Comparison of ENCODE assay signal across 1 cellular context in the genomic region with DNA sequence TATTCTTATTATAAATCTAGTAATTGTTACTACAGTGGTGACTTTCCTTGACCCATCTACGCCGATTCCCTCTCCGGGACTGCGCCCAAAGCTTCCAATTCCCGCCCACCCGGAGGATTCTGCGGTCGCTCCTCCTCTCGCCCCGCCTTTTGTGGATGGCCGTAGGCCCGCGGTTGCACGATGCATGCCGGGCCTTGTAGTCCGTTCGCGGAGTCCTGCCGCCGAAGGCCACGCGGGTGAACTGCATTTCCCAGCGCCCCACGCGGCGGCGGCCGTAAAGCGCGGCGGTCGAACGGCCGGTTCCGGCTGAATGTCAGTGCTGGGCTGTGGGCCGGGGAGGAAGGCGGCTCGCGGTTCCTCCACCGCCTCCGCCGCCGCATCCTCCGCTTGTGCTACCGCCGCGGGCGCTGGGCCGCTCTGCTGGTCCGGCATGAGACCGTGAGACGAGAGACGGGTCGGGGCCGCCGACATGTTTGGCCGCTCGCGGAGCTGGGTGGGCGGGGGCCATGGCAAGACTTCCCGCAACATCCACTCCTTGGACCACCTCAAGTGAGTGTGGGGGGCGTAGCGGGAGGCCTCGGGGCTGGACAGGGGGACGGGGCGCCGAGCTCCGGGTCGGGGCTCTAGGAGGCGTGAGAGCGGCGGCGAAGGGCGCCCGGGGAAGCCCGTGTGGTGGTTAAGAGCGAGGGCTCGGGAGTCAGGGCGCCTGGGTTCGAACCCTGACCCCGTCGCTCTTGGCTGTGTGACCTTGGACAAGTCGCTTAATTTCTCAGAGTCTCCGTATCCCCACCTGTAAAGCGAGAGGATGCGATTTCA.
TF ChIP-seq lines count a peak whose summit lies in the region.

A gene with protein sequence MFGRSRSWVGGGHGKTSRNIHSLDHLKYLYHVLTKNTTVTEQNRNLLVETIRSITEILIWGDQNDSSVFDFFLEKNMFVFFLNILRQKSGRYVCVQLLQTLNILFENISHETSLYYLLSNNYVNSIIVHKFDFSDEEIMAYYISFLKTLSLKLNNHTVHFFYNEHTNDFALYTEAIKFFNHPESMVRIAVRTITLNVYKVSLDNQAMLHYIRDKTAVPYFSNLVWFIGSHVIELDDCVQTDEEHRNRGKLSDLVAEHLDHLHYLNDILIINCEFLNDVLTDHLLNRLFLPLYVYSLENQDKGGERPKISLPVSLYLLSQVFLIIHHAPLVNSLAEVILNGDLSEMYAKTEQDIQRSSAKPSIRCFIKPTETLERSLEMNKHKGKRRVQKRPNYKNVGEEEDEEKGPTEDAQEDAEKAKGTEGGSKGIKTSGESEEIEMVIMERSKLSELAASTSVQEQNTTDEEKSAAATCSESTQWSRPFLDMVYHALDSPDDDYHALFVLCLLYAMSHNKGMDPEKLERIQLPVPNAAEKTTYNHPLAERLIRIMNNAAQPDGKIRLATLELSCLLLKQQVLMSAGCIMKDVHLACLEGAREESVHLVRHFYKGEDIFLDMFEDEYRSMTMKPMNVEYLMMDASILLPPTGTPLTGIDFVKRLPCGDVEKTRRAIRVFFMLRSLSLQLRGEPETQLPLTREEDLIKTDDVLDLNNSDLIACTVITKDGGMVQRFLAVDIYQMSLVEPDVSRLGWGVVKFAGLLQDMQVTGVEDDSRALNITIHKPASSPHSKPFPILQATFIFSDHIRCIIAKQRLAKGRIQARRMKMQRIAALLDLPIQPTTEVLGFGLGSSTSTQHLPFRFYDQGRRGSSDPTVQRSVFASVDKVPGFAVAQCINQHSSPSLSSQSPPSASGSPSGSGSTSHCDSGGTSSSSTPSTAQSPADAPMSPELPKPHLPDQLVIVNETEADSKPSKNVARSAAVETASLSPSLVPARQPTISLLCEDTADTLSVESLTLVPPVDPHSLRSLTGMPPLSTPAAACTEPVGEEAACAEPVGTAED (plus strand): TSS at position 316 of the 816 bp plus-strand sequence. CDS start 154 bp downstream, at position 470.

TF ChIP-seq in HEK293, 187 proteins besides CTCF, POLR2A, EP300 and RAD21 (continued from another document and continues in another):
- TF ChIP-seq, protein P1, sequence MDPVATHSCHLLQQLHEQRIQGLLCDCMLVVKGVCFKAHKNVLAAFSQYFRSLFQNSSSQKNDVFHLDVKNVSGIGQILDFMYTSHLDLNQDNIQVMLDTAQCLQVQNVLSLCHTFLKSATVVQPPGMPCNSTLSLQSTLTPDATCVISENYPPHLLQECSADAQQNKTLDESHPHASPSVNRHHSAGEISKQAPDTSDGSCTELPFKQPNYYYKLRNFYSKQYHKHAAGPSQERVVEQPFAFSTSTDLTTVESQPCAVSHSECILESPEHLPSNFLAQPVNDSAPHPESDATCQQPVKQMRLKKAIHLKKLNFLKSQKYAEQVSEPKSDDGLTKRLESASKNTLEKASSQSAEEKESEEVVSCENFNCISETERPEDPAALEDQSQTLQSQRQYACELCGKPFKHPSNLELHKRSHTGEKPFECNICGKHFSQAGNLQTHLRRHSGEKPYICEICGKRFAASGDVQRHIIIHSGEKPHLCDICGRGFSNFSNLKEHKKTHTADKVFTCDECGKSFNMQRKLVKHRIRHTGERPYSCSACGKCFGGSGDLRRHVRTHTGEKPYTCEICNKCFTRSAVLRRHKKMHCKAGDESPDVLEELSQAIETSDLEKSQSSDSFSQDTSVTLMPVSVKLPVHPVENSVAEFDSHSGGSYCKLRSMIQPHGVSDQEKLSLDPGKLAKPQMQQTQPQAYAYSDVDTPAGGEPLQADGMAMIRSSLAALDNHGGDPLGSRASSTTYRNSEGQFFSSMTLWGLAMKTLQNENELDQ (tag by site-specific recombination; IDR thresholded peaks at IDR 0.05; ENCODE audit: low read depth), result no peak
- TF ChIP-seq ZNF707 (tag by site-specific recombination; IDR thresholded peaks at IDR 0.05) (no peak), ZNF366 (tag by site-specific recombination; conservative IDR thresholded peaks at IDR 0.05) (no peak), KLF16 (tag by site-specific recombination; IDR thresholded peaks at IDR 0.05) (peak; percentile 78), ZNF529 (tag by site-specific recombination; IDR thresholded peaks at IDR 0.05; ENCODE audit: insufficient replicate concordance) (no peak), ZNF623 (tag by site-specific recombination; IDR thresholded peaks at IDR 0.05) (no peak), ZNF670 (tag by site-specific recombination; IDR thresholded peaks at IDR 0.05; ENCODE audit: low read depth) (no peak), MZF1 (tag by site-specific recombination; IDR thresholded peaks at IDR 0.05; ENCODE audit: borderline replicate concordance) (no peak), ZNF610 (tag by site-specific recombination; IDR thresholded peaks at IDR 0.05; ENCODE audit: borderline replicate concordance) (peak; percentile 29; the same call in 1 of the 2 replicates), ZNF596 (tag by site-specific recombination; IDR thresholded peaks at IDR 0.05) (no peak), ZNF354C (tag by site-specific recombination; IDR thresholded peaks at IDR 0.05; ENCODE audit: borderline replicate concordance, low read depth) (no peak), KLF9 (tag by site-specific recombination; IDR thresholded peaks at IDR 0.05; ENCODE audit: low read depth) (peak; percentile 67; the same call in 1 of the 2 replicates), ZNF121 (tag by site-specific recombination; IDR thresholded peaks at IDR 0.05) (no peak), ZNF777 (tag by site-specific recombination; IDR thresholded peaks at IDR 0.05; ENCODE audit: borderline replicate concordance) (no peak), WT1 (tag by site-specific recombination; IDR thresholded peaks at IDR 0.05) (no peak), ZBTB7A (tag by site-specific recombination; IDR thresholded peaks at IDR 0.05; ENCODE audit: low read depth) (no peak), ZNF184 (tag by site-specific recombination; IDR thresholded peaks at IDR 0.05) (no peak), ZNF624 (tag by site-specific recombination; IDR thresholded peaks at IDR 0.05) (no peak), ZNF221 (tag by site-specific recombination; IDR thresholded peaks at IDR 0.05; ENCODE audit: borderline replicate concordance) (no peak), ZNF677 (tag by site-specific recombination; IDR thresholded peaks at IDR 0.05) (no peak), ZSCAN30 (tag by site-specific recombination; IDR thresholded peaks at IDR 0.05) (no peak), ZNF324 (tag by site-specific recombination; IDR thresholded peaks at IDR 0.05) (peak; percentile 85), ZNF561 (tag by site-specific recombination; IDR thresholded peaks at IDR 0.05; ENCODE audit: borderline replicate concordance) (no peak), GLI2 (tag by site-specific recombination; IDR thresholded peaks at IDR 0.05; ENCODE audit: borderline replicate concordance, low read depth) (no peak)
- TF ChIP-seq, protein P2, sequence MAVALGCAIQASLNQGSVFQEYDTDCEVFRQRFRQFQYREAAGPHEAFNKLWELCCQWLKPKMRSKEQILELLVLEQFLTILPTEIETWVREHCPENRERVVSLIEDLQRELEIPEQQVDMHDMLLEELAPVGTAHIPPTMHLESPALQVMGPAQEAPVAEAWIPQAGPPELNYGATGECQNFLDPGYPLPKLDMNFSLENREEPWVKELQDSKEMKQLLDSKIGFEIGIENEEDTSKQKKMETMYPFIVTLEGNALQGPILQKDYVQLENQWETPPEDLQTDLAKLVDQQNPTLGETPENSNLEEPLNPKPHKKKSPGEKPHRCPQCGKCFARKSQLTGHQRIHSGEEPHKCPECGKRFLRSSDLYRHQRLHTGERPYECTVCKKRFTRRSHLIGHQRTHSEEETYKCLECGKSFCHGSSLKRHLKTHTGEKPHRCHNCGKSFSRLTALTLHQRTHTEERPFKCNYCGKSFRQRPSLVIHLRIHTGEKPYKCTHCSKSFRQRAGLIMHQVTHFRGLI (tag by site-specific recombination; IDR thresholded peaks at IDR 0.05), result no peak
- TF ChIP-seq, protein P3, sequence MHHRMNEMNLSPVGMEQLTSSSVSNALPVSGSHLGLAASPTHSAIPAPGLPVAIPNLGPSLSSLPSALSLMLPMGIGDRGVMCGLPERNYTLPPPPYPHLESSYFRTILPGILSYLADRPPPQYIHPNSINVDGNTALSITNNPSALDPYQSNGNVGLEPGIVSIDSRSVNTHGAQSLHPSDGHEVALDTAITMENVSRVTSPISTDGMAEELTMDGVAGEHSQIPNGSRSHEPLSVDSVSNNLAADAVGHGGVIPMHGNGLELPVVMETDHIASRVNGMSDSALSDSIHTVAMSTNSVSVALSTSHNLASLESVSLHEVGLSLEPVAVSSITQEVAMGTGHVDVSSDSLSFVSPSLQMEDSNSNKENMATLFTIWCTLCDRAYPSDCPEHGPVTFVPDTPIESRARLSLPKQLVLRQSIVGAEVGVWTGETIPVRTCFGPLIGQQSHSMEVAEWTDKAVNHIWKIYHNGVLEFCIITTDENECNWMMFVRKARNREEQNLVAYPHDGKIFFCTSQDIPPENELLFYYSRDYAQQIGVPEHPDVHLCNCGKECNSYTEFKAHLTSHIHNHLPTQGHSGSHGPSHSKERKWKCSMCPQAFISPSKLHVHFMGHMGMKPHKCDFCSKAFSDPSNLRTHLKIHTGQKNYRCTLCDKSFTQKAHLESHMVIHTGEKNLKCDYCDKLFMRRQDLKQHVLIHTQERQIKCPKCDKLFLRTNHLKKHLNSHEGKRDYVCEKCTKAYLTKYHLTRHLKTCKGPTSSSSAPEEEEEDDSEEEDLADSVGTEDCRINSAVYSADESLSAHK (tag by site-specific recombination; IDR thresholded peaks at IDR 0.05), result no peak
- TF ChIP-seq, protein P4, sequence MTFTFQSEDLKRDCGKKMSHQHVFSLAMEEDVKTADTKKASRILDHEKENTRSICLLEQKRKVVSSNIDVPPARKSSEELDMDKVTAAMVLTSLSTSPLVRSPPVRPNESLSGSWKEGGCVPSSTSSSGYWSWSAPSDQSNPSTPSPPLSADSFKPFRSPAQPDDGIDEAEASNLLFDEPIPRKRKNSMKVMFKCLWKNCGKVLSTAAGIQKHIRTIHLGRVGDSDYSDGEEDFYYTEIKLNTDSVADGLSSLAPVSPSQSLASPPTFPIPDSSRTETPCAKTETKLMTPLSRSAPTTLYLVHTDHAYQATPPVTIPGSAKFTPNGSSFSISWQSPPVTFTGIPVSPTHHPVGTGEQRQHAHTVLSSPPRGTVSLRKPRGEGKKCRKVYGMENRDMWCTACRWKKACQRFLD (tag by site-specific recombination; IDR thresholded peaks at IDR 0.05), result no peak
- TF ChIP-seq, protein P5, sequence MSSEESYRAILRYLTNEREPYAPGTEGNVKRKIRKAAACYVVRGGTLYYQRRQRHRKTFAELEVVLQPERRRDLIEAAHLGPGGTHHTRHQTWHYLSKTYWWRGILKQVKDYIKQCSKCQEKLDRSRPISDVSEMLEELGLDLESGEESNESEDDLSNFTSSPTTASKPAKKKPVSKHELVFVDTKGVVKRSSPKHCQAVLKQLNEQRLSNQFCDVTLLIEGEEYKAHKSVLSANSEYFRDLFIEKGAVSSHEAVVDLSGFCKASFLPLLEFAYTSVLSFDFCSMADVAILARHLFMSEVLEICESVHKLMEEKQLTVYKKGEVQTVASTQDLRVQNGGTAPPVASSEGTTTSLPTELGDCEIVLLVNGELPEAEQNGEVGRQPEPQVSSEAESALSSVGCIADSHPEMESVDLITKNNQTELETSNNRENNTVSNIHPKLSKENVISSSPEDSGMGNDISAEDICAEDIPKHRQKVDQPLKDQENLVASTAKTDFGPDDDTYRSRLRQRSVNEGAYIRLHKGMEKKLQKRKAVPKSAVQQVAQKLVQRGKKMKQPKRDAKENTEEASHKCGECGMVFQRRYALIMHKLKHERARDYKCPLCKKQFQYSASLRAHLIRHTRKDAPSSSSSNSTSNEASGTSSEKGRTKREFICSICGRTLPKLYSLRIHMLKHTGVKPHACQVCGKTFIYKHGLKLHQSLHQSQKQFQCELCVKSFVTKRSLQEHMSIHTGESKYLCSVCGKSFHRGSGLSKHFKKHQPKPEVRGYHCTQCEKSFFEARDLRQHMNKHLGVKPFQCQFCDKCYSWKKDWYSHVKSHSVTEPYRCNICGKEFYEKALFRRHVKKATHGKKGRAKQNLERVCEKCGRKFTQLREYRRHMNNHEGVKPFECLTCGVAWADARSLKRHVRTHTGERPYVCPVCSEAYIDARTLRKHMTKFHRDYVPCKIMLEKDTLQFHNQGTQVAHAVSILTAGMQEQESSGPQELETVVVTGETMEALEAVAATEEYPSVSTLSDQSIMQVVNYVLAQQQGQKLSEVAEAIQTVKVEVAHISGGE (tag by site-specific recombination; conservative IDR thresholded peaks at IDR 0.05; ENCODE audit: low read depth), result peak; percentile 8; the same call in 1 of the 2 replicates
- TF ChIP-seq, protein P6, sequence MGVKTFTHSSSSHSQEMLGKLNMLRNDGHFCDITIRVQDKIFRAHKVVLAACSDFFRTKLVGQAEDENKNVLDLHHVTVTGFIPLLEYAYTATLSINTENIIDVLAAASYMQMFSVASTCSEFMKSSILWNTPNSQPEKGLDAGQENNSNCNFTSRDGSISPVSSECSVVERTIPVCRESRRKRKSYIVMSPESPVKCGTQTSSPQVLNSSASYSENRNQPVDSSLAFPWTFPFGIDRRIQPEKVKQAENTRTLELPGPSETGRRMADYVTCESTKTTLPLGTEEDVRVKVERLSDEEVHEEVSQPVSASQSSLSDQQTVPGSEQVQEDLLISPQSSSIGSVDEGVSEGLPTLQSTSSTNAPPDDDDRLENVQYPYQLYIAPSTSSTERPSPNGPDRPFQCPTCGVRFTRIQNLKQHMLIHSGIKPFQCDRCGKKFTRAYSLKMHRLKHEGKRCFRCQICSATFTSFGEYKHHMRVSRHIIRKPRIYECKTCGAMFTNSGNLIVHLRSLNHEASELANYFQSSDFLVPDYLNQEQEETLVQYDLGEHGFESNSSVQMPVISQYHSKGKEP (tag by site-specific recombination; IDR thresholded peaks at IDR 0.05), result no peak
- TF ChIP-seq, protein P7, sequence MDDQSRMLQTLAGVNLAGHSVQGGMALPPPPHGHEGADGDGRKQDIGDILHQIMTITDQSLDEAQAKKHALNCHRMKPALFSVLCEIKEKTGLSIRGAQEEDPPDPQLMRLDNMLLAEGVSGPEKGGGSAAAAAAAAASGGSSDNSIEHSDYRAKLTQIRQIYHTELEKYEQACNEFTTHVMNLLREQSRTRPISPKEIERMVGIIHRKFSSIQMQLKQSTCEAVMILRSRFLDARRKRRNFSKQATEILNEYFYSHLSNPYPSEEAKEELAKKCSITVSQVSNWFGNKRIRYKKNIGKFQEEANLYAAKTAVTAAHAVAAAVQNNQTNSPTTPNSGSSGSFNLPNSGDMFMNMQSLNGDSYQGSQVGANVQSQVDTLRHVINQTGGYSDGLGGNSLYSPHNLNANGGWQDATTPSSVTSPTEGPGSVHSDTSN (CRISPR knock-in tag; IDR thresholded peaks at IDR 0.05), result peak; percentile 94
- TF ChIP-seq, protein P8, sequence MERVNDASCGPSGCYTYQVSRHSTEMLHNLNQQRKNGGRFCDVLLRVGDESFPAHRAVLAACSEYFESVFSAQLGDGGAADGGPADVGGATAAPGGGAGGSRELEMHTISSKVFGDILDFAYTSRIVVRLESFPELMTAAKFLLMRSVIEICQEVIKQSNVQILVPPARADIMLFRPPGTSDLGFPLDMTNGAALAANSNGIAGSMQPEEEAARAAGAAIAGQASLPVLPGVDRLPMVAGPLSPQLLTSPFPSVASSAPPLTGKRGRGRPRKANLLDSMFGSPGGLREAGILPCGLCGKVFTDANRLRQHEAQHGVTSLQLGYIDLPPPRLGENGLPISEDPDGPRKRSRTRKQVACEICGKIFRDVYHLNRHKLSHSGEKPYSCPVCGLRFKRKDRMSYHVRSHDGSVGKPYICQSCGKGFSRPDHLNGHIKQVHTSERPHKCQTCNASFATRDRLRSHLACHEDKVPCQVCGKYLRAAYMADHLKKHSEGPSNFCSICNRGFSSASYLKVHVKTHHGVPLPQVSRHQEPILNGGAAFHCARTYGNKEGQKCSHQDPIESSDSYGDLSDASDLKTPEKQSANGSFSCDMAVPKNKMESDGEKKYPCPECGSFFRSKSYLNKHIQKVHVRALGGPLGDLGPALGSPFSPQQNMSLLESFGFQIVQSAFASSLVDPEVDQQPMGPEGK (tag by site-specific recombination; IDR thresholded peaks at IDR 0.05), result peak; percentile 74; the same call in 1 of the 2 replicates
